14 cellular contexts compared by ENCODE assay signal in the genomic region with DNA sequence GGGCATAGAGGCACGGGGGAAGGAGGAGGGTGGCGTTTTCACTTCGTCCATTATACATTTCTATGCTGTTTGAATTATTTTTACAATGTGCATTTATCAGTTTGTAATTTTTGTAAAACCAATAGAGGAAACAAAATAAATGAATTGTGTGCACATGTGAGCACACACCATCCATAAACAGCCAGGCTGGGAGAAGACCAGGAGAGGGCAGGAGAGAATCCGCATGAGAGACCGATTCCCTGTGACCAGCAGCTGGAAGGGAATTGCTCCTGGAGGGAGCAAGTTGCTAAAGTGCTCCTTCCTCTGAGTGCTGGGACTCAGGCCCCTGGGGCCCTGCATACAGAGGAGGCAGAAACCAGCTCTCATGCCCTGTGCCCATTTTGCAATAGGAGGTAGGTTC.
"Had no signal": no experiment of that assay in that cellular context is flagged by ENCODE, and none has a peak within 500 bp of the region (broad histone marks: within the 10 kb centered on the region; RNA-seq: fewer than 3 reads in every experiment).

No MANE protein-coding gene starts in this region.

- DNase-seq: activated CD4-positive, alpha-beta T cell treated with anti-CD3 and anti-CD28 coated beads for 1 hour; activated CD4-positive, alpha-beta T cell treated with anti-CD3 and anti-CD28 coated beads, Interleukin-2, amount 50 U/mL, for 48 hours; activated CD8-positive, alpha-beta memory T cell treated with anti-CD3 and anti-CD28 coated beads, Interleukin-2, amount 10 ng/mL, durations not matched to agents 7 days and 5 days; activated gamma-delta T cell; activated T-cell treated with anti-CD3 and anti-CD28 coated beads, Interleukin-2, amount 50 U/mL, for 4 hours; amygdala; heart left ventricle; ovary; stimulated activated CD4-positive, alpha-beta T cell treated with anti-CD3 and anti-CD28 coated beads, Interleukin-4, amount 100 ng/mL, for 1 hour; stimulated activated CD8-positive, alpha-beta memory T cell treated with anti-CD3 and anti-CD28 coated beads, Interleukin-4, amount 100 ng/mL, for 48 hours; stimulated activated naive CD8-positive, alpha-beta T cell treated with anti-CD3 and anti-CD28 coated beads, Interleukin-15, Interleukin-2, amounts not matched to agents 100 U/mL and 50 U/mL, for 24 hours; testis had no signal

- H3K4me3 ChIP-seq: heart left ventricle, ovary, testis had no signal

- H3K4me1 ChIP-seq: heart left ventricle, testis had no signal

- H3K36me3 ChIP-seq: heart left ventricle, ovary had no signal

- H3K9me3 ChIP-seq: ovary, testis had no signal

- ATAC-seq: activated CD8-positive, alpha-beta memory T cell treated with anti-CD3 and anti-CD28 coated beads, Interleukin-2, amount 10 ng/mL, durations not matched to agents 7 days and 5 days; activated T-cell treated with anti-CD3 and anti-CD28 coated beads, Interleukin-2, amount 50 U/mL, for 4 hours; esophagus mucosa; heart left ventricle; natural killer cell treated with Interleukin-12 subunit alpha and Interleukin-12 subunit beta and Interleukin-15 and Interleukin-18, amount 100 ng/mL, for 72 hours; stimulated activated naive CD8-positive, alpha-beta T cell treated with anti-CD3 and anti-CD28 coated beads, Interleukin-15, Interleukin-2, amounts not matched to agents 100 U/mL and 50 U/mL, for 24 hours had no signal

- H3K27ac ChIP-seq: heart left ventricle, ovary, testis had no signal

- H3K27me3 ChIP-seq: heart left ventricle, ovary, testis had no signal
